In genomic region chr10:31942435-31942834, GRCh38 we compare ENCODE assay signal across 18 cellular contexts.
"Had no signal": no experiment of that assay in that cellular context is flagged by ENCODE, and none has a peak within 500 bp of the region (broad histone marks: within the 10 kb centered on the region; RNA-seq: fewer than 3 reads in every experiment).

No MANE protein-coding gene starts in this region.

- H3K27me3 ChIP-seq: adrenal gland, foreskin keratinocyte, suprapubic skin, transverse colon had no signal

- H3K4me3 ChIP-seq: adrenal gland, lung, suprapubic skin, transverse colon had no signal

- H3K36me3 Mint-ChIP-seq: activated naive CD4-positive, alpha-beta T cell treated with anti-CD3 and anti-CD28 coated beads, Interleukin-2, amount 10 ng/mL, durations not matched to agents 7 days and 5 days had no signal

- H3K27ac ChIP-seq: suprapubic skin had no signal

- H3K27me3 Mint-ChIP-seq: stimulated activated naive CD8-positive, alpha-beta T cell treated with anti-CD3 and anti-CD28 coated beads, Interleukin-15, Interleukin-2, amounts not matched to agents 100 ng/mL and 50 ng/mL, for 24 hours had no signal

- ATAC-seq: foreskin keratinocyte had no signal

- H3K36me3 ChIP-seq: adrenal gland, suprapubic skin, transverse colon had no signal

- H3K9me3 Mint-ChIP-seq: activated naive CD4-positive, alpha-beta T cell treated with anti-CD3 and anti-CD28 coated beads, Interleukin-2, amount 10 ng/mL, durations not matched to agents 7 days and 5 days; stimulated activated naive CD8-positive, alpha-beta T cell treated with anti-CD3 and anti-CD28 coated beads, Interleukin-15, Interleukin-2, amounts not matched to agents 100 ng/mL and 50 ng/mL, for 24 hours; T-helper 1 cell treated with Interleukin-12 subunit alpha and Interleukin-12 subunit beta and Interleukin-4 antibody, amounts not matched to agents 30 μg/mL and 1 μg/mL, for 36 hours had no signal

- H3K9me3 ChIP-seq: adrenal gland, suprapubic skin, transverse colon had no signal

- H3K4me3 Mint-ChIP-seq: activated naive CD4-positive, alpha-beta T cell treated with anti-CD3 and anti-CD28 coated beads, Interleukin-2, amount 10 ng/mL, durations not matched to agents 7 days and 5 days; stimulated activated naive CD8-positive, alpha-beta T cell treated with anti-CD3 and anti-CD28 coated beads, Interleukin-15, Interleukin-2, amounts not matched to agents 100 ng/mL and 50 ng/mL, for 24 hours; T-helper 1 cell treated with Interleukin-12 subunit alpha and Interleukin-12 subunit beta and Interleukin-4 antibody, amounts not matched to agents 30 μg/mL and 1 μg/mL, for 36 hours had no signal

- H3K27ac Mint-ChIP-seq: activated naive CD4-positive, alpha-beta T cell treated with anti-CD3 and anti-CD28 coated beads, Interleukin-2, amount 10 ng/mL, durations not matched to agents 7 days and 5 days; stimulated activated naive CD8-positive, alpha-beta T cell treated with anti-CD3 and anti-CD28 coated beads, Interleukin-15, Interleukin-2, amounts not matched to agents 100 ng/mL and 50 ng/mL, for 24 hours; T-helper 1 cell treated with Interleukin-12 subunit alpha and Interleukin-12 subunit beta and Interleukin-4 antibody, amounts not matched to agents 30 μg/mL and 1 μg/mL, for 36 hours had no signal

- DNase-seq: activated CD4-positive, CD25-positive, alpha-beta regulatory T cell treated with anti-CD3 and anti-CD28 coated beads, Interleukin-2, amount 50 U/mL, for 72 hours; activated CD8-positive, alpha-beta memory T cell treated with anti-CD3 and anti-CD28 coated beads for 24 hours; activated CD8-positive, alpha-beta memory T cell treated with anti-CD3 and anti-CD28 coated beads, Interleukin-2, amount 50 U/mL, for 48 hours; activated effector memory CD4-positive, alpha-beta T cell treated with Interleukin-2 at 50 U/mL for 16 hours; activated naive CD4-positive, alpha-beta T cell treated with anti-CD3 and anti-CD28 coated beads, Interleukin-2, amount 10 ng/mL, durations not matched to agents 7 days and 5 days; activated T-cell treated with anti-CD3 and anti-CD28 coated beads, Interleukin-2, amount 50 U/mL, for 48 hours; foreskin keratinocyte; glutamatergic neuron; hypothalamus; islet precursor cell; midbrain; occipital lobe; transverse colon had no signal
